In genomic region chr16:15966420-15967222, GRCh38 we compare ENCODE assay signal across 1 cellular context.
TF ChIP-seq lines count a peak whose summit lies in the region.

No MANE protein-coding gene starts in this region.

TF ChIP-seq in HCT116, 20 proteins besides CTCF, POLR2A, EP300 and RAD21 (continued from another document):
- TF ChIP-seq YY1 (IDR thresholded peaks at IDR 0.05; ENCODE audit: extremely low read depth, insufficient replicate concordance, low read depth, low read length) (no peak), SP1 (IDR thresholded peaks at IDR 0.05; ENCODE audit: low read depth) (peak; percentile 68)
